Comparison of ENCODE assay signal across 27 cellular contexts in the genomic region with DNA sequence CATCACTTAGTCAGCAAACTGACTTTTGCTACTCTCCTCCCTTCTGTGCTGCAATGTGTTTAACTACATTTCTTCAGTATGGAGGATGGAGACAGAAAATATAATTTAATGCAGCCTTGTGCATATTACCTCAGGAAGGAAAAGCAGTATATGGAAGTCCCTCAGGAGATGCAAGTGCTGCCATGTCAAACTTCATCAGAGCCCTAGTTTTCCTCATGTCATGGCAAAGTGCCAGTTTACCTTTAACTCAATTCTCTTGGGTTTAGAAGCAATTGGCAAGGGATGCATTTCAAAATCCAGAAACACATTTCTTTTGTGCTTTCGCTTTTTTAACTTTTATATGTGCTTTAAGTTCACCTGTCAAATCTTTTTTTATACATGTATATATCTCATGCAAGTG.
"Had no signal": no experiment of that assay in that cellular context is flagged by ENCODE, and none has a peak within 500 bp of the region (broad histone marks: within the 10 kb centered on the region; RNA-seq: fewer than 3 reads in every experiment).

No MANE protein-coding gene starts in this region.

- DNase-seq: stimulated activated CD4-positive, alpha-beta T cell treated with anti-CD3 and anti-CD28 coated beads, Interleukin-2, amount 100 ng/mL, for 48 hours; stimulated activated CD4-positive, alpha-beta T cell treated with anti-CD3 and anti-CD28 coated beads, Interleukin-4, amount 100 ng/mL, for 1 hour; stimulated activated CD4-positive, alpha-beta T cell treated with anti-CD3 and anti-CD28 coated beads, Interleukin-4, amount 100 ng/mL, for 24 hours; stimulated activated CD4-positive, alpha-beta T cell treated with anti-CD3 and anti-CD28 coated beads, Interleukin-4, amount 100 ng/mL, for 4 hours; stimulated activated CD8-positive, alpha-beta memory T cell treated with anti-CD3 and anti-CD28 coated beads, Interleukin-4, amount 100 ng/mL, for 48 hours; stimulated activated naive B cell treated with anti-CD40 and anti-IgM and Interleukin-4, amounts not matched to agents 10 μg/mL and 1 μg/mL and 100 μg/mL, for 72 hours; stimulated activated naive CD4-positive, alpha-beta T cell; stimulated activated naive CD4-positive, alpha-beta T cell treated with Interleukin-2 at 50 U/mL for 16 hours; stimulated activated naive CD8-positive, alpha-beta T cell treated with anti-CD3 and anti-CD28 coated beads, Interleukin-15, amount 100 ng/mL, for 72 hours; stimulated activated naive CD8-positive, alpha-beta T cell treated with anti-CD3 and anti-CD28 coated beads, Interleukin-15, Interleukin-2, amounts not matched to agents 100 U/mL and 50 U/mL, for 24 hours; stomach; substantia nigra; testis; thyroid gland; tibial artery; transverse colon; trophoblast cell; upper lobe of left lung; upper lobe of right lung; uterus had no signal

- H3K36me3 ChIP-seq: stomach, suprapubic skin, thoracic aorta, thyroid gland, tibial artery, tibial nerve, transverse colon, upper lobe of left lung, upper lobe of right lung, uterus, vagina had no signal

- H3K9me3 ChIP-seq: suprapubic skin, testis, thoracic aorta, thyroid gland, tibial artery, tibial nerve, transverse colon, upper lobe of left lung, upper lobe of right lung, uterus, vagina had no signal

- H3K27ac ChIP-seq: stomach, suprapubic skin, testis, thoracic aorta, thyroid gland, tibial artery, tibial nerve, transverse colon, upper lobe of left lung, upper lobe of right lung, uterus, vagina had no signal

- FAIRE-seq: urothelium cell line had no signal

- H3K27me3 ChIP-seq: stomach, suprapubic skin, testis, thyroid gland, tibial artery, tibial nerve, transverse colon, upper lobe of left lung, upper lobe of right lung, uterus, vagina had no signal

- ATAC-seq: stimulated activated effector memory CD8-positive, alpha-beta T cell treated with anti-CD3 and anti-CD28 coated beads, Interleukin-12 subunit alpha, Interleukin-12 subunit beta, amount 100 ng/mL, for 72 hours; stimulated activated memory B cell treated with anti-CD40 and anti-IgM and Interleukin-4, amounts not matched to agents 10 μg/mL and 1 μg/mL and 100 μg/mL, for 72 hours; stimulated activated naive B cell treated with anti-CD40 and anti-IgM and Interleukin-4, amounts not matched to agents 10 μg/mL and 1 μg/mL and 100 μg/mL, for 72 hours; stimulated activated naive CD8-positive, alpha-beta T cell treated with anti-CD3 and anti-CD28 coated beads, Interleukin-15, amount 100 ng/mL, for 72 hours; stimulated activated naive CD8-positive, alpha-beta T cell treated with anti-CD3 and anti-CD28 coated beads, Interleukin-15, Interleukin-2, amounts not matched to agents 100 U/mL and 50 U/mL, for 24 hours; upper lobe of right lung had no signal

- H3K4me3 ChIP-seq: stomach, suprapubic skin, testis, thoracic aorta, thyroid gland, tibial artery, tibial nerve, transverse colon, upper lobe of left lung, upper lobe of right lung, uterus, vagina had no signal
